ENCODE assay signal across 10 cellular contexts in genomic region chr19:18896421-18896841, GRCh38. TPM values are rescaled to one million over a fixed set of nuclear protein-coding genes. Genes with fewer than 3 reads are reported as not detected.
DNase-seq lines count a peak whose midpoint lies in the region; ATAC-seq and TF ChIP-seq lines count a peak whose summit lies in the region.
"Had no signal": no experiment of that assay in that cellular context is flagged by ENCODE, and none has a peak within 500 bp of the region (broad histone marks: within the 10 kb centered on the region; RNA-seq: fewer than 3 reads in every experiment).

No MANE protein-coding gene starts in this region.

- H3K9me3 ChIP-seq in esophagus muscularis mucosa = no peaks in the 10 kb centered on the region

- TF ChIP-seq POLR2A in esophagus muscularis mucosa (IDR thresholded peaks at IDR 0.05; ENCODE audit: low read depth) = no peak

- intact Hi-C loops in esophagus muscularis mucosa (cut with DNase I) = no loop called here

- ATAC-seq in HG03442 (IDR thresholded peaks at IDR 0.05; ENCODE audit: unreplicated experiment) = no peak

- 10% methylated on average over 8 of the region's 33 CpGs for WGBS in esophagus muscularis mucosa

- peaks cover 24 to 33% (median 27%) of the 10 kb centered on the region in 4 donors for H3K4me1 ChIP-seq in esophagus muscularis mucosa

- TF ChIP-seq CTCF in esophagus muscularis mucosa (IDR thresholded peaks at IDR 0.05) = no peak

- H3K27me3 ChIP-seq in esophagus muscularis mucosa = peaks cover 0 to 48% (median 16%) of the 10 kb centered on the region in 4 donors

- peak; percentile 28 for DNase-seq in NCI-H2227 (lab: John Stamatoyannopoulos, UW; ENCODE audit: unreplicated experiment)
- no peak for DNase-seq in NCI-H2227 treated with DMSO at 0.1 percent for 48 hours (lab: John Stamatoyannopoulos, UW)
- peak; percentile 41 for DNase-seq in RPMI8226
- no peak for DNase-seq in esophagus muscularis mucosa (ENCODE audit: extremely low spot score)
- DNase-seq in skeletal muscle cell (ENCODE audit: low read depth) = no peak
- DNase-seq in activated CD8-positive, alpha-beta memory T cell treated with anti-CD3 and anti-CD28 coated beads, Interleukin-2, amount 50 U/mL, for 4 hours = no peak
- no peak for DNase-seq in T1000 (lab: John Stamatoyannopoulos, UW)
- DNase-seq: NCI-H2107 had no signal

- TF ChIP-seq EP300 in esophagus muscularis mucosa (IDR thresholded peaks at IDR 0.05) = no peak

- no peak overlapping the region for H3K27ac ChIP-seq in esophagus muscularis mucosa (replicated peaks in 1 of 4)
- H3K27ac ChIP-seq: C4-2B had no signal

- peaks cover 16 to 34% (median 30%) of the 10 kb centered on the region in 4 donors for H3K36me3 ChIP-seq in esophagus muscularis mucosa

- peak overlapping the region in 3 of 4 donors; percentile 35 to 57 (median 36) for H3K4me3 ChIP-seq in esophagus muscularis mucosa
- peak overlapping the region; percentile 23 for H3K4me3 ChIP-seq in skeletal muscle cell (ENCODE audit: low read depth, low read length)

RNA-seq across cellular contexts. Expression of gene CERS1, which starts 0.5 kb away (rescaled TPM):
- 1 to 10 TPM in 3 of 4 donors, under 1 TPM in 1; 0.42 to 3.2 (median 1.1) TPM for total RNA-seq in esophagus muscularis mucosa

RNA-seq across cellular contexts. Expression of gene COPE, which starts 22.8 kb away (rescaled TPM):
- 100 to 1,000 TPM; 173 to 231 (median 210) TPM for total RNA-seq in esophagus muscularis mucosa

RNA-seq across cellular contexts. Expression of gene DDX49, which starts 23.1 kb away (rescaled TPM):
- total RNA-seq in esophagus muscularis mucosa = 10 to 100 TPM; 38.4 to 42.6 (median 41.7) TPM

RNA-seq across cellular contexts. Expression of gene HOMER3, which starts 44.6 kb away (rescaled TPM):
- total RNA-seq in esophagus muscularis mucosa = 10 to 100 TPM; 26.7 to 47.8 (median 39.1) TPM

Comparison
In these comparisons a context has a peak if more than half of its experiments do, and no peak if none do; other contexts are left out.
1. DNase-seq: peak in NCI-H2227 (single experiment) and RPMI8226 (single experiment); none in NCI-H2227 treated with DMSO at 0.1 percent for 48 hours (single experiment), esophagus muscularis mucosa (single experiment), skeletal muscle cell (single experiment), activated CD8-positive, alpha-beta memory T cell treated with anti-CD3 and anti-CD28 coated beads, Interleukin-2, amount 50 U/mL, for 4 hours (single experiment) and T1000 (single experiment).